In genomic region chr2:231926180-231926741, GRCh38 we compare ENCODE assay signal across 1 cellular context.
A peak's percentile ranks its signal among the peaks of the same experiment; 100 is the strongest.
TF ChIP-seq lines count a peak whose summit lies in the region.

Gene NPPC (minus strand): TSS chr2:231926396. CDS start chr2:231926249, 147 bp downstream.

TF ChIP-seq in HepG2, 621 proteins besides CTCF, POLR2A, EP300 and RAD21 (continued from another document and continues in another):
- TF ChIP-seq UBTF (CRISPR knock-in tag; IDR thresholded peaks at IDR 0.05) (peak; percentile 68; the same call in 1 of the 2 replicates), ZNF414 (CRISPR knock-in tag; IDR thresholded peaks at IDR 0.05) (0 out of 2 replicates have a peak, but pooled peaks have one; percentile 26), ZNF318 (CRISPR knock-in tag; IDR thresholded peaks at IDR 0.05) (no peak), CHD4 (IDR thresholded peaks at IDR 0.05; ENCODE audit: borderline replicate concordance, low read length) (no peak), ZNF646 (CRISPR knock-in tag; IDR thresholded peaks at IDR 0.05) (no peak), TAF15 (IDR thresholded peaks at IDR 0.05; ENCODE audit: low read depth, low read length, poor library complexity, severe bottlenecking) (no peak), ZNF652 (CRISPR knock-in tag; IDR thresholded peaks at IDR 0.05; ENCODE audit: borderline replicate concordance, low read depth) (no peak), SRSF1 (optimal IDR thresholded peaks at IDR 0.05; ENCODE audit: low read depth, low read length) (no peak), ZNF496 (CRISPR knock-in tag; IDR thresholded peaks at IDR 0.05; ENCODE audit: insufficient replicate concordance) (no peak), JUND (CRISPR knock-in tag; IDR thresholded peaks at IDR 0.05) (no peak), POGK (CRISPR knock-in tag; conservative IDR thresholded peaks at IDR 0.05) (no peak), IRX3 (CRISPR knock-in tag; IDR thresholded peaks at IDR 0.05; ENCODE audit: borderline replicate concordance, low read depth) (no peak), SETDB1 (CRISPR knock-in tag; IDR thresholded peaks at IDR 0.05; ENCODE audit: borderline replicate concordance) (no peak), HES4 (CRISPR knock-in tag; IDR thresholded peaks at IDR 0.05; ENCODE audit: borderline replicate concordance) (0 out of 2 replicates have a peak, but pooled peaks have one; percentile 26), ZFP82 (CRISPR knock-in tag; IDR thresholded peaks at IDR 0.05; ENCODE audit: borderline replicate concordance) (0 out of 2 replicates have a peak, but pooled peaks have one; percentile 65), ARNT (IDR thresholded peaks at IDR 0.05) (no peak), CBX1 (IDR thresholded peaks at IDR 0.05; ENCODE audit: low read depth) (no peak), HNRNPK (IDR thresholded peaks at IDR 0.05; ENCODE audit: low read depth, low read length, poor library complexity, severe bottlenecking) (peak; percentile 42), ZNF484 (CRISPR knock-in tag; IDR thresholded peaks at IDR 0.05; ENCODE audit: borderline replicate concordance, low read depth) (no peak), ZNF224 (CRISPR knock-in tag; IDR thresholded peaks at IDR 0.05) (no peak), CREB3 (CRISPR knock-in tag; IDR thresholded peaks at IDR 0.05) (no peak), ARID3A (IDR thresholded peaks at IDR 0.05; ENCODE audit: low read depth, low read length) (no peak), ESRRA (CRISPR knock-in tag; IDR thresholded peaks at IDR 0.05; ENCODE audit: low read depth) (no peak), KLF13 (CRISPR knock-in tag; IDR thresholded peaks at IDR 0.05) (no peak), ZNF597 (CRISPR knock-in tag; IDR thresholded peaks at IDR 0.05) (no peak), HDAC6 (IDR thresholded peaks at IDR 0.05; ENCODE audit: low read depth, low read length) (0 out of 2 replicates have a peak, but pooled peaks have one; percentile 68)
